19 cellular contexts compared by ENCODE assay signal in genomic region chr14:60956202-60956601, GRCh38. TPM values are rescaled to one million over a fixed set of nuclear protein-coding genes. Genes with fewer than 3 reads are reported as not detected.
DNase-seq lines count a peak whose midpoint lies in the region; ATAC-seq, FAIRE-seq and TF ChIP-seq lines count a peak whose summit lies in the region.
"Had no signal": no experiment of that assay in that cellular context is flagged by ENCODE, and none has a peak within 500 bp of the region (broad histone marks: within the 10 kb centered on the region; RNA-seq: fewer than 3 reads in every experiment).

No MANE protein-coding gene starts in this region.

- H3K27ac Mint-ChIP-seq in activated CD4-positive, alpha-beta T cell treated with anti-CD3 and anti-CD28 coated beads, Interleukin-2, amount 10 ng/mL, durations not matched to agents 24 days and 14 days = peak overlapping the region; percentile 6
- peak overlapping the region; percentile 62 for H3K27ac Mint-ChIP-seq in activated naive CD8-positive, alpha-beta T cell treated with anti-CD3 and anti-CD28 coated beads for 36 hours
- H3K27ac Mint-ChIP-seq in activated naive CD8-positive, alpha-beta T cell treated with anti-CD3 and anti-CD28 coated beads, Interleukin-2, amount 50 U/mL, for 24 hours = no peak overlapping the region
- H3K27ac Mint-ChIP-seq in stimulated activated effector memory CD8-positive, alpha-beta T cell treated with anti-CD3 and anti-CD28 coated beads, Interleukin-12 subunit alpha, Interleukin-12 subunit beta, amount 100 ng/mL, for 72 hours = peak overlapping the region; percentile 21
- H3K27ac Mint-ChIP-seq: B cell; CD4-positive, CD25-positive, alpha-beta regulatory T cell; CD8-positive, alpha-beta T cell; GM23338 had no signal

- H3K27me3 Mint-ChIP-seq in activated CD4-positive, alpha-beta T cell treated with anti-CD3 and anti-CD28 coated beads, Interleukin-2, amount 10 ng/mL, durations not matched to agents 24 days and 14 days = no peaks in the 10 kb centered on the region
- no peaks in the 10 kb centered on the region for H3K27me3 Mint-ChIP-seq in activated naive CD8-positive, alpha-beta T cell treated with anti-CD3 and anti-CD28 coated beads for 36 hours
- no peaks in the 10 kb centered on the region for H3K27me3 Mint-ChIP-seq in activated naive CD8-positive, alpha-beta T cell treated with anti-CD3 and anti-CD28 coated beads, Interleukin-2, amount 50 U/mL, for 24 hours
- H3K27me3 Mint-ChIP-seq: B cell; CD4-positive, CD25-positive, alpha-beta regulatory T cell had no signal

- no peak overlapping the region for H3K4me3 Mint-ChIP-seq in activated CD4-positive, alpha-beta T cell treated with anti-CD3 and anti-CD28 coated beads, Interleukin-2, amount 10 ng/mL, durations not matched to agents 24 days and 14 days
- H3K4me3 Mint-ChIP-seq in activated naive CD8-positive, alpha-beta T cell treated with anti-CD3 and anti-CD28 coated beads for 36 hours = no peak overlapping the region
- H3K4me3 Mint-ChIP-seq in activated naive CD8-positive, alpha-beta T cell treated with anti-CD3 and anti-CD28 coated beads, Interleukin-2, amount 50 U/mL, for 24 hours = no peak overlapping the region
- H3K4me3 Mint-ChIP-seq in stimulated activated effector memory CD8-positive, alpha-beta T cell treated with anti-CD3 and anti-CD28 coated beads, Interleukin-12 subunit alpha, Interleukin-12 subunit beta, amount 100 ng/mL, for 72 hours = no peak overlapping the region
- H3K4me3 Mint-ChIP-seq: B cell; CD4-positive, CD25-positive, alpha-beta regulatory T cell; CD8-positive, alpha-beta T cell; GM23338; H9 had no signal

- H3K36me3 Mint-ChIP-seq in activated CD4-positive, alpha-beta T cell treated with anti-CD3 and anti-CD28 coated beads, Interleukin-2, amount 10 ng/mL, durations not matched to agents 24 days and 14 days (ENCODE audit: low read depth) = peaks cover 40% of the 10 kb centered on the region
- peaks cover 45% of the 10 kb centered on the region for H3K36me3 Mint-ChIP-seq in activated naive CD8-positive, alpha-beta T cell treated with anti-CD3 and anti-CD28 coated beads for 36 hours
- H3K36me3 Mint-ChIP-seq in activated naive CD8-positive, alpha-beta T cell treated with anti-CD3 and anti-CD28 coated beads, Interleukin-2, amount 50 U/mL, for 24 hours (ENCODE audit: low read depth) = peaks cover 48% of the 10 kb centered on the region
- peaks cover 10% of the 10 kb centered on the region for H3K36me3 Mint-ChIP-seq in stimulated activated effector memory CD8-positive, alpha-beta T cell treated with anti-CD3 and anti-CD28 coated beads, Interleukin-12 subunit alpha, Interleukin-12 subunit beta, amount 100 ng/mL, for 72 hours

- peaks cover 6% of the 10 kb centered on the region for H3K4me1 Mint-ChIP-seq in activated CD4-positive, alpha-beta T cell treated with anti-CD3 and anti-CD28 coated beads, Interleukin-2, amount 10 ng/mL, durations not matched to agents 24 days and 14 days
- H3K4me1 Mint-ChIP-seq in activated naive CD8-positive, alpha-beta T cell treated with anti-CD3 and anti-CD28 coated beads for 36 hours = peaks cover 3% of the 10 kb centered on the region
- H3K4me1 Mint-ChIP-seq in activated naive CD8-positive, alpha-beta T cell treated with anti-CD3 and anti-CD28 coated beads, Interleukin-2, amount 50 U/mL, for 24 hours = peaks cover 9% of the 10 kb centered on the region
- H3K4me1 Mint-ChIP-seq in stimulated activated effector memory CD8-positive, alpha-beta T cell treated with anti-CD3 and anti-CD28 coated beads, Interleukin-12 subunit alpha, Interleukin-12 subunit beta, amount 100 ng/mL, for 72 hours = peaks cover 15% of the 10 kb centered on the region
- H3K4me1 Mint-ChIP-seq: B cell, GM23338 had no signal

- FAIRE-seq in GM18507 (lab: Jason Lieb, UNC) = peak; percentile 33

- intact Hi-C loops in activated CD4-positive, alpha-beta T cell treated with anti-CD3 and anti-CD28 coated beads, Interleukin-2, amount 10 ng/mL, durations not matched to agents 24 days and 14 days (cut with micrococcal nuclease) = loop anchor here (5.0 kb wide), 1 partner anchor 146 kb away; no protein-coding TSS in a partner anchor

- no peak for ATAC-seq in activated naive CD8-positive, alpha-beta T cell treated with anti-CD3 and anti-CD28 coated beads, Interleukin-2, amount 50 U/mL, for 24 hours
- peak; percentile 78 for ATAC-seq in stimulated activated effector memory CD8-positive, alpha-beta T cell treated with anti-CD3 and anti-CD28 coated beads, Interleukin-12 subunit alpha, Interleukin-12 subunit beta, amount 100 ng/mL, for 72 hours
- ATAC-seq: CD8-positive, alpha-beta T cell; GM23338; HCT116 had no signal

- H3K4me3 ChIP-seq in coronary artery = no peak overlapping the region
- H3K4me3 ChIP-seq: BLaER1, GM23338 had no signal

- H3K27ac ChIP-seq in coronary artery = no peak overlapping the region
- H3K27ac ChIP-seq: 22Rv1, BLaER1, C4-2B had no signal

- no peak for DNase-seq in activated CD4-positive, alpha-beta T cell treated with anti-CD3 and anti-CD28 coated beads, Interleukin-2, amount 10 ng/mL, durations not matched to agents 24 days and 14 days
- no peak for DNase-seq in activated CD4-positive, alpha-beta T cell treated with anti-CD3 and anti-CD28 coated beads for 4 hours
- no peak for DNase-seq in activated naive CD8-positive, alpha-beta T cell treated with anti-CD3 and anti-CD28 coated beads for 36 hours
- no peak for DNase-seq in activated naive CD8-positive, alpha-beta T cell treated with anti-CD3 and anti-CD28 coated beads, Interleukin-2, amount 50 U/mL, for 24 hours
- DNase-seq in GM18507 (ENCODE audit: extremely low spot score, insufficient read length, low read depth) = no peak
- no peak for DNase-seq in stimulated activated effector memory CD8-positive, alpha-beta T cell treated with anti-CD3 and anti-CD28 coated beads, Interleukin-12 subunit alpha, Interleukin-12 subunit beta, amount 100 ng/mL, for 72 hours (ENCODE audit: low spot score in 2 of 2)
- no peak for DNase-seq in coronary artery (ENCODE audit: low spot score)
- DNase-seq: Caco-2; CD4-positive, CD25-positive, alpha-beta regulatory T cell; CD8-positive, alpha-beta T cell; DMS153; DND-41; H9 had no signal

- no peak for TF ChIP-seq CTCF in coronary artery (IDR thresholded peaks at IDR 0.05)

- peaks cover 35% of the 10 kb centered on the region for H3K9me3 Mint-ChIP-seq in activated CD4-positive, alpha-beta T cell treated with anti-CD3 and anti-CD28 coated beads, Interleukin-2, amount 10 ng/mL, durations not matched to agents 24 days and 14 days
- peaks cover 32% of the 10 kb centered on the region for H3K9me3 Mint-ChIP-seq in activated naive CD8-positive, alpha-beta T cell treated with anti-CD3 and anti-CD28 coated beads for 36 hours
- peaks cover 37% of the 10 kb centered on the region for H3K9me3 Mint-ChIP-seq in activated naive CD8-positive, alpha-beta T cell treated with anti-CD3 and anti-CD28 coated beads, Interleukin-2, amount 50 U/mL, for 24 hours
- peaks cover 25% of the 10 kb centered on the region for H3K9me3 Mint-ChIP-seq in stimulated activated effector memory CD8-positive, alpha-beta T cell treated with anti-CD3 and anti-CD28 coated beads, Interleukin-12 subunit alpha, Interleukin-12 subunit beta, amount 100 ng/mL, for 72 hours

RNA-seq across cellular contexts. Expression of gene TRMT5, which starts 24.7 kb away (rescaled TPM):
- total RNA-seq in activated CD4-positive, alpha-beta T cell treated with anti-CD3 and anti-CD28 coated beads, Interleukin-2, amount 10 ng/mL, durations not matched to agents 24 days and 14 days = 16.1 and 18.0 TPM in 2 replicates
- total RNA-seq in activated naive CD8-positive, alpha-beta T cell treated with anti-CD3 and anti-CD28 coated beads for 36 hours = 10 to 100 TPM; 20.8 to 24.8 TPM

RNA-seq across cellular contexts. Expression of gene SLC38A6, which starts 24.8 kb away (rescaled TPM):
- 4.7 and 5.9 TPM in 2 replicates for total RNA-seq in activated CD4-positive, alpha-beta T cell treated with anti-CD3 and anti-CD28 coated beads, Interleukin-2, amount 10 ng/mL, durations not matched to agents 24 days and 14 days
- 1 to 10 TPM; 3.3 to 4.0 TPM for total RNA-seq in activated naive CD8-positive, alpha-beta T cell treated with anti-CD3 and anti-CD28 coated beads for 36 hours
